17 cellular contexts compared by ENCODE assay signal in the genomic region with DNA sequence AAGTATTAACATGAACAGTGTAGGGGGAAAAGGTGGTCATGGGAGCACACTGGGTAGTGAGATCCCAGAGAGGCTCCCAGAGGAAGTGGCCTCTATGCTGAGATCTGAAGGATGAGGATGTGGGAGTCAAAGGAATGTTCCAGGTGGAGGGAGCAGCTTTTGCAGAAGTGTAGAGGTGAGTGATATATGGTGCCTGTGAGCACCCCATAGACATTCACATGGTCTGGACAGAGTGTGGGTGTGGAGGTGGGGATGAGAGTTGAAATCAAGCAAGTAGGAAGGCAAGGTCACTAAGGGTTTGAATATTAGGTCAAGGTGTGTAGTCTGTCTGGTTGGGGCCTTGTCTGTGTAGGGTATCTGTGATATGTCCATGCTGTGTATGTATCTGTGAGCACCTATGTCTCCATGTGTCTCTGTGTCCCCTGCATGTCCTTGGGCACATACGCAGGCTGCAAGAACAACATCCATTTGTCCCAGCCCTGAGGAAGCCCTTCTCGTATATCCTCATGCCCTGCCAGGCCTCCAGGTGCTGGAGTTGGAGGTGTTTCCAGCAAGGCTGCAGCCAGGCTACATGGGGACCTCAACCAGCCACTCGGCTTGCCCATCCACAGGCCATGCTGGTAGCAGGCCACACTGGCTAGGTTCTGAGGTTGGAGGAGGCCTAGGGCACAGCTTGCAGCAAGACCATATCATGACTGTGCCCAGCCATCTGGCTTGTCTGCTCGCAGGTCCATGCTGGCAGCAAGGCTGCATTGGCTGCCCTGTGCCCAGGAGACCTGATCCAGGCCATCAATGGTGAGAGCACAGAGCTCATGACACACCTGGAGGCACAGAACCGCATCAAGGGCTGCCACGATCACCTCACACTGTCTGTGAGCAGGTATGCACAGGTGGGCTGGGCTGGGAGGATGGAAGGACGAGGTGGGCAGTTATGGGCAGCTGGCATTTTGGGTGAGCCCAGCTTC. TPM values are rescaled to one million over a fixed set of nuclear protein-coding genes. Genes with fewer than 3 reads are reported as not detected.
DNase-seq lines count a peak whose midpoint lies in the region; ATAC-seq and TF ChIP-seq lines count a peak whose summit lies in the region.
"Had no signal": no experiment of that assay in that cellular context is flagged by ENCODE, and none has a peak within 500 bp of the region (broad histone marks: within the 10 kb centered on the region; RNA-seq: fewer than 3 reads in every experiment).

No MANE protein-coding gene starts in this region.

- no peaks in the 10 kb centered on the region for H3K36me3 Mint-ChIP-seq in endodermal cell (ENCODE audit: low read depth)
- no peaks in the 10 kb centered on the region for H3K36me3 Mint-ChIP-seq in T-helper 17 cell (ENCODE audit: low read depth)
- H3K36me3 Mint-ChIP-seq: natural killer cell had no signal

- H3K9me3 Mint-ChIP-seq in endodermal cell = no peaks in the 10 kb centered on the region
- H3K9me3 Mint-ChIP-seq: natural killer cell had no signal

- H3K79me2 ChIP-seq in MM.1S (ENCODE audit: low read length) = no peaks in the 10 kb centered on the region

- no peaks in the 10 kb centered on the region for H3K9me2 ChIP-seq in MM.1S (replicated peaks; ENCODE audit: insufficient read depth, low read length)

- intact Hi-C loops in sigmoid colon (cut with DNase I) = loop anchor here (10.0 kb wide), 1 partner anchor 233 kb away; a partner anchor contains a TSS

- H4K20me1 ChIP-seq in MM.1S (ENCODE audit: insufficient read depth, low read length) = no peaks in the 10 kb centered on the region

- H3K36me3 ChIP-seq in RWPE2 (ENCODE audit: low read depth) (peaks cover 21% of the 10 kb centered on the region), endodermal cell (ENCODE audit: control insufficient read depth, insufficient read depth, low read length) (peaks cover 4% of the 10 kb centered on the region), sigmoid colon (peaks cover 7 to 29% (median 8%) of the 10 kb centered on the region in 4 donors), MM.1S (replicated peaks; ENCODE audit: insufficient read depth, low read length) (no peaks in the 10 kb centered on the region)
- H3K36me3 ChIP-seq: left lung, upper lobe of left lung had no signal

- H3K4me1 Mint-ChIP-seq in endodermal cell (peaks cover 4% of the 10 kb centered on the region), T-helper 17 cell (peaks cover 8% of the 10 kb centered on the region)

- TF ChIP-seq CTCF in RWPE2 (IDR thresholded peaks at IDR 0.05; ENCODE audit: poor library complexity, severe bottlenecking) (no peak), endodermal cell (conservative IDR thresholded peaks at IDR 0.05) (no peak), sigmoid colon (IDR thresholded peaks at IDR 0.05) (no peak), MM.1S (IDR thresholded peaks at IDR 0.05; ENCODE audit: low read length) (no peak)

- H3K4me3 Mint-ChIP-seq in endodermal cell (no peak overlapping the region), T-helper 17 cell (no peak overlapping the region)
- H3K4me3 Mint-ChIP-seq: activated CD4-positive, alpha-beta T cell treated with anti-CD3 and anti-CD28 coated beads for 36 hours; natural killer cell had no signal

- TF ChIP-seq EP300 in sigmoid colon (IDR thresholded peaks at IDR 0.05) = no peak

- H3K9me3 ChIP-seq in RWPE2 (ENCODE audit: severe bottlenecking) (no peaks in the 10 kb centered on the region), endodermal cell (ENCODE audit: control insufficient read depth, low read length) (no peaks in the 10 kb centered on the region), sigmoid colon (no peaks in the 10 kb centered on the region), MM.1S (replicated peaks; ENCODE audit: insufficient read depth, low read length) (no peaks in the 10 kb centered on the region), T-helper 17 cell (ENCODE audit: control insufficient read depth, low read length, poor library complexity, severe bottlenecking) (no peaks in the 10 kb centered on the region)
- H3K9me3 ChIP-seq: left lung, upper lobe of left lung had no signal

- H3K27ac Mint-ChIP-seq in endodermal cell (no peak overlapping the region), T-helper 17 cell (no peak overlapping the region)
- H3K27ac Mint-ChIP-seq: activated CD4-positive, alpha-beta T cell treated with anti-CD3 and anti-CD28 coated beads for 36 hours; natural killer cell had no signal

- H3K27ac ChIP-seq in RWPE2 (ENCODE audit: poor library complexity, severe bottlenecking) (peak overlapping the region; percentile 95), endodermal cell (ENCODE audit: low read depth, low read length) (no peak overlapping the region), sigmoid colon (peak overlapping the region; percentile 97 to 99 (median 98)), MM.1S (ENCODE audit: low read length) (no peak overlapping the region)
- H3K27ac ChIP-seq: left lung, PC-9, upper lobe of left lung had no signal

- H3F3A ChIP-seq in MM.1S (ENCODE audit: insufficient read depth, low read length) = no peaks in the 10 kb centered on the region

- no peak for ATAC-seq in RWPE2 (ENCODE audit: low read depth)
- ATAC-seq in GM21423 (IDR thresholded peaks at IDR 0.05; ENCODE audit: unreplicated experiment) = no peak
- ATAC-seq in GM18909 (IDR thresholded peaks at IDR 0.05; ENCODE audit: poor library complexity, unreplicated experiment) = no peak
- no peak for ATAC-seq in T-helper 17 cell
- ATAC-seq: activated CD4-positive, alpha-beta T cell treated with anti-CD3 and anti-CD28 coated beads for 36 hours; HepG2; left lung; natural killer cell had no signal

- H3K27me3 ChIP-seq in RWPE2 (ENCODE audit: insufficient read depth, poor library complexity, severe bottlenecking) = no peaks in the 10 kb centered on the region
- no peaks in the 10 kb centered on the region for H3K27me3 ChIP-seq in endodermal cell (ENCODE audit: control insufficient read depth, insufficient read depth, low read length, poor library complexity, severe bottlenecking)
- H3K27me3 ChIP-seq in sigmoid colon = no peaks in the 10 kb centered on the region
- H3K27me3 ChIP-seq in MM.1S (replicated peaks; ENCODE audit: insufficient read depth, low read length) = no peaks in the 10 kb centered on the region

- no peak overlapping the region for H2AFZ ChIP-seq in MM.1S (ENCODE audit: low read length)
- H2AFZ ChIP-seq: PC-9 had no signal

- no peak overlapping the region for H3K4me2 ChIP-seq in MM.1S (ENCODE audit: low read depth, low read length)
- H3K4me2 ChIP-seq: PC-9 had no signal

- peaks cover 54% of the 10 kb centered on the region for H3K4me1 ChIP-seq in RWPE2 (ENCODE audit: insufficient read depth, poor library complexity, severe bottlenecking)
- no peaks in the 10 kb centered on the region for H3K4me1 ChIP-seq in endodermal cell (ENCODE audit: control insufficient read depth, insufficient read depth, low read length)
- H3K4me1 ChIP-seq in sigmoid colon = peaks cover 0 to 90% (median 86%) of the 10 kb centered on the region in 4 donors
- H3K4me1 ChIP-seq in MM.1S (ENCODE audit: low read length) = no peaks in the 10 kb centered on the region

- H3K4me3 ChIP-seq in RWPE2 (ENCODE audit: severe bottlenecking) = no peak overlapping the region
- no peak overlapping the region for H3K4me3 ChIP-seq in endodermal cell (ENCODE audit: low read length)
- no peak overlapping the region for H3K4me3 ChIP-seq in sigmoid colon
- no peak overlapping the region for H3K4me3 ChIP-seq in MM.1S (ENCODE audit: low read length)
- H3K4me3 ChIP-seq: left lung, PC-9, skin epidermis, upper lobe of left lung had no signal

- TF ChIP-seq POLR2A in sigmoid colon (IDR thresholded peaks at IDR 0.05) = no peak

- 90 to 97% methylated on average over 6 to 7 of the region's 7 CpGs for WGBS in endodermal cell (ENCODE audit: insufficient coverage in 1 of 2, insufficient read length in 1 of 2), 2 experiments
- WGBS in sigmoid colon, 2 donors = 88 to 94% methylated on average over 7 of the region's 7 CpGs

- H3K27me3 Mint-ChIP-seq in endodermal cell (ENCODE audit: insufficient read depth) (peaks cover 6% of the 10 kb centered on the region), T-helper 17 cell (peaks cover 15% of the 10 kb centered on the region)
- H3K27me3 Mint-ChIP-seq: activated CD4-positive, alpha-beta T cell treated with anti-CD3 and anti-CD28 coated beads for 36 hours had no signal

- DNase-seq in D341Med (ENCODE audit: low spot score) = peak; percentile 12
- DNase-seq in RWPE2 (ENCODE audit: low spot score) = peak; percentile 62
- DNase-seq in endodermal cell = peak; percentile 28
- no peak for DNase-seq in sigmoid colon
- no peak for DNase-seq in MM.1S
- no peak for DNase-seq in T-helper 17 cell
- DNase-seq: activated CD4-positive, alpha-beta T cell treated with anti-CD3 and anti-CD28 coated beads for 36 hours; AML-193; left lung; NCI-H1048; PC-9 had no signal

- H3K9ac ChIP-seq in endodermal cell (ENCODE audit: extremely low read depth, low read length, poor library complexity, severe bottlenecking) (no peak overlapping the region), MM.1S (ENCODE audit: low read length) (no peak overlapping the region)

RNA-seq across cellular contexts. Expression of a gene that starts 4.7 kb away (rescaled TPM):
- total RNA-seq in endodermal cell (10 to 100 TPM in 1 of 2 donors, 1 to 10 TPM in 1; 9.0 to 11.2 TPM), sigmoid colon (100 to 1,000 TPM in 2 of 4 donors, 10 to 100 TPM in 2; 38.2 to 133 (median 90.1) TPM), T-helper 17 cell (not detected)
- polyA plus RNA-seq in endodermal cell (2013, experiment 1 of 2) = 32.8 TPM
- 29.0 TPM for polyA plus RNA-seq in endodermal cell (2013, experiment 2 of 2)
- 10 to 100 TPM in 2 of 3 donors, 1 to 10 TPM in 1; 2.1 to 16.5 (median 11.4) TPM for polyA plus RNA-seq in sigmoid colon
- total RNA-seq: natural killer cell had no signal

RNA-seq across cellular contexts. Expression of a gene that starts 32.0 kb away (rescaled TPM):
- total RNA-seq in endodermal cell (under 1 TPM in 1 of 2 donors, not detected in 1; 0.68 TPM), sigmoid colon (1 to 10 TPM in 2 of 4 donors, under 1 TPM in 2; 0.49 to 3.4 (median 0.95) TPM), T-helper 17 cell (under 1 TPM in 1 of 2 donors, not detected in 1; 0.70 TPM)
- polyA plus RNA-seq in endodermal cell (2013, experiment 1 of 2) = 0.18 TPM
- 0.12 TPM for polyA plus RNA-seq in endodermal cell (2013, experiment 2 of 2)
- polyA plus RNA-seq in sigmoid colon = 1 to 10 TPM in 1 of 3 donors, under 1 TPM in 2; 0.58 to 1.2 (median 0.69) TPM

RNA-seq across cellular contexts. Expression of a gene that starts 34.5 kb away (rescaled TPM):
- 10 to 100 TPM; 15.1 to 19.6 TPM for total RNA-seq in endodermal cell
- 16.6 TPM for polyA plus RNA-seq in endodermal cell (2013, experiment 1 of 2)
- polyA plus RNA-seq in endodermal cell (2013, experiment 2 of 2) = 14.6 TPM
- total RNA-seq in sigmoid colon = 10 to 100 TPM; 23.9 to 35.2 (median 28.9) TPM
- polyA plus RNA-seq in sigmoid colon = 10 to 100 TPM in 2 of 3 donors, 1 to 10 TPM in 1; 4.2 to 24.8 (median 12.5) TPM
- under 1 TPM in 1 of 2 donors, not detected in 1; 0.50 TPM for total RNA-seq in T-helper 17 cell

Comparison
In these comparisons a context has a peak if more than half of its experiments do, and no peak if none do; other contexts are left out.
1. DNase-seq: peak in D341Med (single experiment), RWPE2 (single experiment) and endodermal cell (single experiment); none in sigmoid colon (single experiment), MM.1S (single experiment) and T-helper 17 cell (0 of 3).
2. H3K27ac ChIP-seq: peak in RWPE2 (single experiment) and sigmoid colon (4 of 4); none in endodermal cell (single experiment) and MM.1S (single experiment).
3. RNA of a gene that starts 4.7 kb away (total RNA-seq): 38.2 to 133 TPM in sigmoid colon and 9.0 to 11.2 TPM in endodermal cell; not detected in T-helper 17 cell; every median in the first group is over 4 times any median in the second.
4. RNA of a gene that starts 34.5 kb away (total RNA-seq): 23.9 to 35.2 TPM in sigmoid colon and 15.1 to 19.6 TPM in endodermal cell; 0.50 TPM in T-helper 17 cell; every median in the first group is over 10 times any median in the second.